1 cellular context compared by ENCODE assay signal in the genomic region with DNA sequence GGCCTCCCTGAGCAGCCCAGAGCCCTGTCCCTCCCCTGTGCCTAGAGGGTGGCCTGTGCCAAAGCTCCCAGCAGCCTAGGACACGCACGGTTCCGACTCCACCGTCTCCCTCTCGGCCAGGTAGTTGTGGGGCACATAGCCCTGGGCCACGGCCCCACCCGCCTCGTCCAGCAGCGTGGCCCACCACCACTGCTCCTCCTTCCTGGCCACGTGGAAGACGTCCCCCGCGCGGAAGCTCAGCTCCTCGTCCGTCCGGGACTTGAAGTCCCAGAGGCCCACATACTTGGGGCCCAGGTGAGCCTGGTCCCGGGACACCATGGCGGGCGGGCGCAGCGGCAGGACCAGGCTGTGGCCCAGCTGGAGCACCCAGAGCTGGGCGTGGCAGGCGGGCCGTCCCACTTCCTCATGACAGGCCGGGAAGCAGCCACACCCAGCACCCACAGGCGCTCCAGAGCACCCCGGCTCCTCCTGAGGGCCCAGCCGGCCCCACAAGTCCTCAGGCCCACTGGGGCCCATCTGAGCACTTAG.
TF ChIP-seq lines count a peak whose summit lies in the region.

A gene (minus strand): TSS at position 380 of the 528 bp plus-strand sequence. CDS start 62 bp downstream, at position 318.

TF ChIP-seq in IMR-90, 13 proteins besides CTCF, POLR2A, EP300 and RAD21 (continued from another document):
- TF ChIP-seq, protein P1, sequence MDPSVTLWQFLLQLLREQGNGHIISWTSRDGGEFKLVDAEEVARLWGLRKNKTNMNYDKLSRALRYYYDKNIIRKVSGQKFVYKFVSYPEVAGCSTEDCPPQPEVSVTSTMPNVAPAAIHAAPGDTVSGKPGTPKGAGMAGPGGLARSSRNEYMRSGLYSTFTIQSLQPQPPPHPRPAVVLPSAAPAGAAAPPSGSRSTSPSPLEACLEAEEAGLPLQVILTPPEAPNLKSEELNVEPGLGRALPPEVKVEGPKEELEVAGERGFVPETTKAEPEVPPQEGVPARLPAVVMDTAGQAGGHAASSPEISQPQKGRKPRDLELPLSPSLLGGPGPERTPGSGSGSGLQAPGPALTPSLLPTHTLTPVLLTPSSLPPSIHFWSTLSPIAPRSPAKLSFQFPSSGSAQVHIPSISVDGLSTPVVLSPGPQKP (IDR thresholded peaks at IDR 0.05; ENCODE audit: borderline replicate concordance, low read depth, low read length) = no peak
- no peak for TF ChIP-seq NFE2L2 (IDR thresholded peaks at IDR 0.05; ENCODE audit: low read depth, low read length)
- TF ChIP-seq FOS (IDR thresholded peaks at IDR 0.05; ENCODE audit: low read depth, low read length) = no peak
- TF ChIP-seq, protein P2, sequence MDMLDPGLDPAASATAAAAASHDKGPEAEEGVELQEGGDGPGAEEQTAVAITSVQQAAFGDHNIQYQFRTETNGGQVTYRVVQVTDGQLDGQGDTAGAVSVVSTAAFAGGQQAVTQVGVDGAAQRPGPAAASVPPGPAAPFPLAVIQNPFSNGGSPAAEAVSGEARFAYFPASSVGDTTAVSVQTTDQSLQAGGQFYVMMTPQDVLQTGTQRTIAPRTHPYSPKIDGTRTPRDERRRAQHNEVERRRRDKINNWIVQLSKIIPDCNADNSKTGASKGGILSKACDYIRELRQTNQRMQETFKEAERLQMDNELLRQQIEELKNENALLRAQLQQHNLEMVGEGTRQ (IDR thresholded peaks at IDR 0.05; ENCODE audit: low read depth, low read length) = no peak
- no peak for TF ChIP-seq CEBPB (IDR thresholded peaks at IDR 0.05; ENCODE audit: low read depth, low read length)
- TF ChIP-seq RFX5 (IDR thresholded peaks at IDR 0.05; ENCODE audit: low read depth, low read length) = no peak
- TF ChIP-seq RCOR1 (IDR thresholded peaks at IDR 0.05; ENCODE audit: insufficient replicate concordance, low read length) = no peak
